In genomic region chr14:89455412-89455811, GRCh38 we compare ENCODE assay signal across 21 cellular contexts. TPM values are rescaled to one million over a fixed set of nuclear protein-coding genes. Genes with fewer than 3 reads are reported as not detected.
DNase-seq lines count a peak whose midpoint lies in the region; ATAC-seq, FAIRE-seq and TF ChIP-seq lines count a peak whose summit lies in the region.
"Had no signal": no experiment of that assay in that cellular context is flagged by ENCODE, and none has a peak within 500 bp of the region (broad histone marks: within the 10 kb centered on the region; RNA-seq: fewer than 3 reads in every experiment).

No MANE protein-coding gene starts in this region.

- no peak for TF ChIP-seq POLR2A in heart left ventricle (IDR thresholded peaks at IDR 0.05)
- no peak for TF ChIP-seq POLR2A in esophagus squamous epithelium (IDR thresholded peaks at IDR 0.05)
- TF ChIP-seq POLR2A in GM12891 (IDR thresholded peaks at IDR 0.05; ENCODE audit: low read depth, low read length), result no peak

- TF ChIP-seq CTCF in heart left ventricle (IDR thresholded peaks at IDR 0.05) (no peak), neutrophil (IDR thresholded peaks at IDR 0.05) (no peak), esophagus squamous epithelium (IDR thresholded peaks at IDR 0.05) (no peak)

- WGBS in heart left ventricle, 4 donors, result 29 to 46% (median 35%) methylated on average over 9 of the region's 9 CpGs
- WGBS in esophagus squamous epithelium, 2 donors, result 69 to 72% methylated on average over 9 of the region's 9 CpGs

- no peak for FAIRE-seq in GM12891 (lab: Jason Lieb, UNC)
- FAIRE-seq: G401.6, GM12878 had no signal

- H3K27me3 ChIP-seq in heart left ventricle (no peaks in the 10 kb centered on the region), neutrophil (no peaks in the 10 kb centered on the region), esophagus squamous epithelium (no peaks in the 10 kb centered on the region)
- H3K27me3 ChIP-seq: breast epithelium had no signal

- peaks cover 0 to 24% (median 6%) of the 10 kb centered on the region in 12 donors for H3K4me1 ChIP-seq in heart left ventricle
- H3K4me1 ChIP-seq in neutrophil (ENCODE audit: control insufficient read depth in 1 of 2, insufficient read depth in 1 of 2, low read depth in 1 of 2, low read length in 1 of 2), result peaks cover 46% of the 10 kb centered on the region in 2 experiments
- H3K4me1 ChIP-seq in esophagus squamous epithelium, result no peaks in the 10 kb centered on the region
- H3K4me1 ChIP-seq: breast epithelium had no signal

- no peaks in the 10 kb centered on the region for H3K36me3 ChIP-seq in heart left ventricle
- no peaks in the 10 kb centered on the region for H3K36me3 ChIP-seq in neutrophil
- no peaks in the 10 kb centered on the region for H3K36me3 ChIP-seq in esophagus squamous epithelium
- H3K36me3 ChIP-seq: breast epithelium had no signal

- intact Hi-C loops in heart left ventricle (cut with DNase I) (no loop called here), esophagus squamous epithelium (cut with DNase I) (no loop called here)

- H3K27ac ChIP-seq in heart left ventricle, result no peak overlapping the region
- peak overlapping the region; percentile 25 for H3K27ac ChIP-seq in neutrophil
- H3K27ac ChIP-seq in esophagus squamous epithelium, result no peak overlapping the region
- H3K27ac ChIP-seq: breast epithelium had no signal

- H3K9me3 ChIP-seq in heart left ventricle, result no peaks in the 10 kb centered on the region
- no peaks in the 10 kb centered on the region for H3K9me3 ChIP-seq in neutrophil
- no peaks in the 10 kb centered on the region for H3K9me3 ChIP-seq in esophagus squamous epithelium
- H3K9me3 ChIP-seq: breast epithelium had no signal

- DNase-seq in ELF-1 (ENCODE audit: low read depth, low spot score), result peak; percentile 66
- DNase-seq in SK-N-DZ (ENCODE audit: low spot score), result peak; percentile 48
- peak in 1 of 5 donors; percentile 41 for DNase-seq in heart left ventricle
- no peak for DNase-seq in middle frontal gyrus (ENCODE audit: extremely low spot score, low spot score)
- DNase-seq in esophagus squamous epithelium (lab: John Stamatoyannopoulos, UW), result no peak
- DNase-seq in GM12891 (ENCODE audit: insufficient read length, low spot score), result no peak
- no peak for DNase-seq in DMS153 (lab: John Stamatoyannopoulos, UW)
- DNase-seq: activated CD4-positive, alpha-beta T cell treated with anti-CD3 and anti-CD28 coated beads for 48 hours; activated naive CD4-positive, alpha-beta T cell treated with anti-CD3 and anti-CD28 coated beads, Interleukin-2, amount 10 ng/mL, durations not matched to agents 7 days and 5 days; CD8-positive, alpha-beta memory T cell; effector CD4-positive, alpha-beta T cell; naive thymus-derived CD8-positive, alpha-beta T cell; NCI-H1436; NK-92 treated with Interleukin-12 subunit alpha and Interleukin-12 subunit beta, amount 100 ng/mL, for 24 hours; SHP77; stimulated activated naive CD4-positive, alpha-beta T cell treated with Interleukin-2 at 50 U/mL for 16 hours; T-helper 2 cell had no signal

- H3K4me3 ChIP-seq in heart left ventricle, result no peak overlapping the region
- H3K4me3 ChIP-seq in neutrophil (ENCODE audit: low read depth in 1 of 2, low read length in 1 of 2), result no peak overlapping the region
- H3K4me3 ChIP-seq in esophagus squamous epithelium, result no peak overlapping the region
- H3K4me3 ChIP-seq: breast epithelium, GM12878 had no signal

- ATAC-seq in heart left ventricle, result peak in 3 of 4 donors; percentile 55 to 73 (median 55)
- ATAC-seq: GM12878; naive thymus-derived CD8-positive, alpha-beta T cell had no signal

TF ChIP-seq in GM12891, 5 proteins besides CTCF, POLR2A, EP300 and RAD21:
- no peak for TF ChIP-seq TAF1 (IDR thresholded peaks at IDR 0.05; ENCODE audit: low read depth, low read length)
- TF ChIP-seq PAX5 (IDR thresholded peaks at IDR 0.05; ENCODE audit: insufficient read depth, low read length, severe bottlenecking), result no peak
- no peak for TF ChIP-seq POU2F2 (IDR thresholded peaks at IDR 0.05; ENCODE audit: low read depth, low read length)
- no peak for TF ChIP-seq POLR2AphosphoS5 (IDR thresholded peaks at IDR 0.05; ENCODE audit: low read depth, low read length)
- TF ChIP-seq SPI1 (IDR thresholded peaks at IDR 0.05; ENCODE audit: low read depth, low read length), result no peak

RNA-seq across cellular contexts. Expression of gene FOXN3, which starts 38.4 kb away (rescaled TPM):
- polyA plus RNA-seq in SK-N-DZ (2014; cell fraction: cytosol; rRNA removed), result 22.4 and 23.6 TPM in 2 replicates
- 12.1 and 14.7 TPM in 2 replicates for polyA plus RNA-seq in SK-N-DZ (2014; cell fraction: nucleus; rRNA removed)
- 100 to 1,000 TPM; 102 to 161 (median 113) TPM for total RNA-seq in heart left ventricle
- polyA plus RNA-seq in heart left ventricle, result 10 to 100 TPM; 24.4 to 35.3 TPM
- total RNA-seq in esophagus squamous epithelium, result 10 to 100 TPM; 27.4 to 91.4 (median 39.2) TPM
- 15.4 TPM for polyA plus RNA-seq in GM12891 (2012; ENCODE audit: low read depth, missing spikeins)

Comparison
In these comparisons a context has a peak if more than half of its experiments do, and no peak if none do; other contexts are left out.
1. DNase-seq: peak in ELF-1 (single experiment) and SK-N-DZ (single experiment); none in middle frontal gyrus (single experiment), esophagus squamous epithelium (single experiment), GM12891 (single experiment) and DMS153 (single experiment).